In genomic region chr9:31321686-31322085, GRCh38 we compare ENCODE assay signal across 21 cellular contexts.
DNase-seq lines count a peak whose midpoint lies in the region; ATAC-seq and TF ChIP-seq lines count a peak whose summit lies in the region.
"Had no signal": no experiment of that assay in that cellular context is flagged by ENCODE, and none has a peak within 500 bp of the region (broad histone marks: within the 10 kb centered on the region; RNA-seq: fewer than 3 reads in every experiment).

No MANE protein-coding gene starts in this region.

- H3K27me3 ChIP-seq in SJCRH30 (no peaks in the 10 kb centered on the region), aorta (ENCODE audit: control insufficient read depth in 1 of 2, insufficient read depth in 2 of 2, low read length in 1 of 2) (no peaks in the 10 kb centered on the region), SK-N-SH (ENCODE audit: insufficient read depth) (no peaks in the 10 kb centered on the region)
- H3K27me3 ChIP-seq: BE2C had no signal

- POLR2A ChIA-PET in T-cell (lab: Charles Lee) (no interaction called here), SK-N-SH (lab: Yijun Ruan, JAX) (no interaction called here)

- no peaks in the 10 kb centered on the region for H4K20me1 ChIP-seq in SK-N-SH (ENCODE audit: insufficient read depth)

- H3K4me1 ChIP-seq in SJCRH30 (no peaks in the 10 kb centered on the region; the same call in 1 of the 2 replicates), aorta (ENCODE audit: control insufficient read depth in 1 of 2, insufficient read depth in 2 of 2, low read length in 2 of 2) (no peaks in the 10 kb centered on the region), SK-N-SH (ENCODE audit: control insufficient read depth in 1 of 2, insufficient read depth in 2 of 2, low read depth in 1 of 2, low read length in 1 of 2) (no peaks in the 10 kb centered on the region; a peak in 1 of 4 replicates)
- H3K4me1 ChIP-seq: BE2C had no signal

- no peak for TF ChIP-seq CTCF in SK-N-SH (IDR thresholded peaks at IDR 0.05)

- H2AFZ ChIP-seq in SK-N-SH (ENCODE audit: low read depth) = no peak overlapping the region

- H3K4me2 ChIP-seq in SK-N-SH = no peak overlapping the region

- no peak for TF ChIP-seq RAD21 in SK-N-SH (IDR thresholded peaks at IDR 0.05; ENCODE audit: low read length)

- no peak overlapping the region for H3K9ac ChIP-seq in SK-N-SH

- WGBS in aorta, 2 donors = 85 to 91% methylated on average over 3 of the region's 3 CpGs
- WGBS in SK-N-SH (ENCODE audit: low lambda C conversion rate) = 61% methylated on average over 2 of the region's 3 CpGs

- CTCF ChIA-PET in T-cell (lab: Charles Lee) (no interaction called here), SK-N-SH (lab: Yijun Ruan, JAX) (interaction anchor here (0.7 kb wide), 1 partner anchor 12 kb away, joined by 3 read pairs; no protein-coding TSS in a partner anchor)

- no peak overlapping the region for H3K27ac ChIP-seq in SJCRH30
- no peak overlapping the region for H3K27ac ChIP-seq in aorta (ENCODE audit: low read depth in 1 of 2, low read length in 2 of 2)
- no peak overlapping the region for H3K27ac ChIP-seq in SK-N-SH (ENCODE audit: low read depth in 2 of 2, low read length in 1 of 2)

- intact Hi-C loops in aorta (cut with DNase I) = no loop called here

- H3K36me3 ChIP-seq in SJCRH30 (no peaks in the 10 kb centered on the region), aorta (ENCODE audit: control insufficient read depth in 1 of 2, insufficient read depth in 2 of 2, low read length in 1 of 2) (no peaks in the 10 kb centered on the region), SK-N-SH (replicated peaks in 1 of 2; ENCODE audit: control insufficient read depth in 1 of 2, insufficient read depth in 2 of 2, low read length in 1 of 2) (no peaks in the 10 kb centered on the region)
- H3K36me3 ChIP-seq: BE2C had no signal

- H3K9me3 Mint-ChIP-seq in T-cell = no peaks in the 10 kb centered on the region

- peaks cover 27 to 38% (median 35%) of the 10 kb centered on the region in 3 donors for H3K4me1 Mint-ChIP-seq in T-cell

- no peaks in the 10 kb centered on the region for H3F3A ChIP-seq in SK-N-SH (replicated peaks; ENCODE audit: insufficient read depth)

- no peaks in the 10 kb centered on the region for H3K79me2 ChIP-seq in SK-N-SH (ENCODE audit: insufficient read depth)

- H3K27ac Mint-ChIP-seq in T-cell = peak overlapping the region; percentile 53 to 94
- H3K27ac Mint-ChIP-seq: HFFc6 had no signal

- no peaks in the 10 kb centered on the region for H3K9me2 ChIP-seq in SK-N-SH

- H3K9me3 ChIP-seq in SJCRH30 (replicated peaks) (no peaks in the 10 kb centered on the region), aorta (ENCODE audit: control insufficient read depth, low read length) (no peaks in the 10 kb centered on the region), SK-N-SH (no peaks in the 10 kb centered on the region)
- H3K9me3 ChIP-seq: BE2C had no signal

- H3K4me3 ChIP-seq in SJCRH30 = no peak overlapping the region
- no peak overlapping the region for H3K4me3 ChIP-seq in aorta (ENCODE audit: low read length in 2 of 2)
- no peak overlapping the region for H3K4me3 ChIP-seq in SK-N-SH (ENCODE audit: low read depth in 2 of 2, low read length in 1 of 2)
- H3K4me3 ChIP-seq: GM12878 had no signal

- TF ChIP-seq EP300 in SK-N-SH (IDR thresholded peaks at IDR 0.05; ENCODE audit: borderline replicate concordance in 1 of 2, low read depth in 1 of 2, low read length in 1 of 2) = no peak

- no peak overlapping the region for H3K4me3 Mint-ChIP-seq in T-cell
- H3K4me3 Mint-ChIP-seq: CD4-positive, CD25-positive, alpha-beta regulatory T cell; CD8-positive, alpha-beta memory T cell; HFFc6 had no signal

- H3K27me3 Mint-ChIP-seq in T-cell = no peaks in the 10 kb centered on the region
- H3K27me3 Mint-ChIP-seq: CD8-positive, alpha-beta memory T cell had no signal

- peak; percentile 62 to 68 for DNase-seq in SJCRH30
- no peak for DNase-seq in T-cell
- DNase-seq in left kidney (ENCODE audit: low read depth, low spot score) = peak; percentile 22
- DNase-seq in aorta = no peak
- no peak for DNase-seq in activated effector memory CD4-positive, alpha-beta T cell treated with anti-CD3 and anti-CD28 coated beads, Interleukin-2, amount 50 U/mL, for 16 hours
- no peak for DNase-seq in SK-N-SH
- DNase-seq: ACHN; BE2C; C1 segment of cervical spinal cord; CD4-positive, CD25-positive, alpha-beta regulatory T cell; CD8-positive, alpha-beta memory T cell; COR-L47; DMS 273 treated with DMSO at 0.1 percent for 48 hours; DMS53; DND-41; EL; GOT3; H7; HFFc6 had no signal

- no peaks in the 10 kb centered on the region for H3K36me3 Mint-ChIP-seq in T-cell

- ATAC-seq in T-cell (replicated peaks in 1 of 4) (no peak), aorta (ENCODE audit: low FRiP score) (peak; percentile 21)
- ATAC-seq: GM12878, HCT116 had no signal

TF ChIP-seq in SK-N-SH, 30 proteins besides CTCF, POLR2A, EP300 and RAD21:
- TF ChIP-seq POLR2AphosphoS5 (IDR thresholded peaks at IDR 0.05; ENCODE audit: low read depth, low read length) = no peak
- TF ChIP-seq USF2 (IDR thresholded peaks at IDR 0.05; ENCODE audit: borderline replicate concordance, low read depth, low read length) = no peak
- TF ChIP-seq SMC3 (IDR thresholded peaks at IDR 0.05; ENCODE audit: low read depth, low read length) = no peak
- no peak for TF ChIP-seq NRF1 (IDR thresholded peaks at IDR 0.05; ENCODE audit: low read depth, low read length)
- no peak for TF ChIP-seq SIN3A (IDR thresholded peaks at IDR 0.05; ENCODE audit: borderline replicate concordance, low read depth, low read length)
- TF ChIP-seq EZH2phosphoT487 (IDR thresholded peaks at IDR 0.05; ENCODE audit: borderline replicate concordance, low read depth) = no peak
- TF ChIP-seq MEF2A (IDR thresholded peaks at IDR 0.05; ENCODE audit: borderline replicate concordance, low read depth) = no peak
- no peak for TF ChIP-seq FOXJ3 (CRISPR knock-in tag; IDR thresholded peaks at IDR 0.05)
- no peak for TF ChIP-seq NFIC (IDR thresholded peaks at IDR 0.05; ENCODE audit: borderline replicate concordance)
- TF ChIP-seq MXI1 (IDR thresholded peaks at IDR 0.05; ENCODE audit: low read depth, low read length) = no peak
- TF ChIP-seq RCOR1 (IDR thresholded peaks at IDR 0.05; ENCODE audit: low read length) = no peak
- no peak for TF ChIP-seq YY1 (IDR thresholded peaks at IDR 0.05; ENCODE audit: low read depth)
- no peak for TF ChIP-seq FOXM1 (IDR thresholded peaks at IDR 0.05; ENCODE audit: low read depth)
- TF ChIP-seq TAF1 (IDR thresholded peaks at IDR 0.05; ENCODE audit: borderline replicate concordance, low read depth, low read length) = no peak

Comparison
In these comparisons a context has a peak if more than half of its experiments do, and no peak if none do; other contexts are left out.
1. DNase-seq: peak in SJCRH30 (2 of 2) and left kidney (single experiment); none in T-cell (0 of 34), aorta (0 of 2), activated effector memory CD4-positive, alpha-beta T cell treated with anti-CD3 and anti-CD28 coated beads, Interleukin-2, amount 50 U/mL, for 16 hours (single experiment) and SK-N-SH (single experiment).